In genomic region chr1:201898240-201898894, GRCh38 we compare ENCODE assay signal across 1 cellular context.
TF ChIP-seq lines count a peak whose summit lies in the region.

No MANE protein-coding gene starts in this region.

TF ChIP-seq in H1, 55 proteins besides CTCF, POLR2A, EP300 and RAD21:
- TF ChIP-seq TCF12 (IDR thresholded peaks at IDR 0.05; ENCODE audit: low read depth, low read length) (no peak), SIN3A (conservative IDR thresholded peaks at IDR 0.05 in 1 of 2, IDR thresholded peaks at IDR 0.05 in 1 of 2; ENCODE audit: low read depth in 1 of 2, low read length in 2 of 2) (no peak), USF2 (IDR thresholded peaks at IDR 0.05; ENCODE audit: low read length) (no peak), NRF1 (IDR thresholded peaks at IDR 0.05; ENCODE audit: low read depth, low read length) (no peak), RXRA (IDR thresholded peaks at IDR 0.05; ENCODE audit: insufficient read depth, low read depth, low read length) (no peak), FOSL1 (IDR thresholded peaks at IDR 0.05; ENCODE audit: insufficient read depth, low read depth, low read length) (no peak), SP4 (IDR thresholded peaks at IDR 0.05; ENCODE audit: low read length) (no peak), CBX5 (IDR thresholded peaks at IDR 0.05; ENCODE audit: low read depth, low read length) (no peak), CHD1 (IDR thresholded peaks at IDR 0.05; ENCODE audit: low read depth, low read length) (no peak), EZH2 (IDR thresholded peaks at IDR 0.05; ENCODE audit: low read depth, low read length, severe bottlenecking) (no peak), POLR2AphosphoS5 (IDR thresholded peaks at IDR 0.05; ENCODE audit: low read depth, low read length) (no peak), NANOG (IDR thresholded peaks at IDR 0.05; ENCODE audit: insufficient read depth, low read depth, low read length, poor library complexity, severe bottlenecking) (no peak), PHF8 (conservative IDR thresholded peaks at IDR 0.05; ENCODE audit: low read depth, low read length) (no peak), CTBP2 (IDR thresholded peaks at IDR 0.05; ENCODE audit: borderline replicate concordance, insufficient read depth, insufficient read length, low read length) (no peak), CBX8 (IDR thresholded peaks at IDR 0.05; ENCODE audit: borderline replicate concordance, low read depth, low read length) (no peak), SP2 (IDR thresholded peaks at IDR 0.05; ENCODE audit: low read length) (no peak), SAP30 (IDR thresholded peaks at IDR 0.05; ENCODE audit: insufficient read depth, insufficient replicate concordance, low read length) (no peak), GTF2F1 (IDR thresholded peaks at IDR 0.05; ENCODE audit: borderline replicate concordance, low read depth, low read length) (no peak), ATF3 (IDR thresholded peaks at IDR 0.05; ENCODE audit: insufficient read depth, low read depth, low read length) (no peak)
